In the genomic region with DNA sequence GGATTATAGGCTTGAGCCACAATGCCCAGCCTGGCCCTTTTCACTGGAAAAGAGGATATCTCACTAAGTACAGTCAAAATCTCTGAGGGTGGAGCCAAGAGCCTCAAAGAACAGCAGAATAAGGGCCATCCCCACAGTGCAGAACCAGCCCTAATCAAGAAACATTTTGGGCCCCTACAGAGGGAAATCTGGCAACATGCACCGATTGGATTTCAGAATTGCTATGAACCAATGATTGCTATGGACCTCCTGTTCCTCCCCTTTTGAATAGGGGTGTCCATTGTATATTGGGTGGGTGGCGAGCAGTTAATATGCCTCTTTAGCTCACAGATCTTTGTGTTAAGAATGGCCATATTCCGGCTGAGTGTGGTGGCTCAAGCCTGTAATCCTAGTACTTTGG, we compare ENCODE assay signal across 30 cellular contexts. TPM values are rescaled to one million over a fixed set of nuclear protein-coding genes. Genes with fewer than 3 reads are reported as not detected.
"Had no signal": no experiment of that assay in that cellular context is flagged by ENCODE, and none has a peak within 500 bp of the region (broad histone marks: within the 10 kb centered on the region; RNA-seq: fewer than 3 reads in every experiment).

No MANE protein-coding gene starts in this region.

- H3K4me1 ChIP-seq: ascending aorta, breast epithelium, colonic mucosa had no signal

- H3K36me3 ChIP-seq: ascending aorta, breast epithelium, cardiac muscle cell, colonic mucosa had no signal

- H3K9me3 Mint-ChIP-seq: activated CD4-positive, alpha-beta memory T cell treated with anti-CD3 and anti-CD28 coated beads for 36 hours; activated CD4-positive, alpha-beta T cell treated with anti-CD3 and anti-CD28 coated beads, Interleukin-2, amount 10 ng/mL, durations not matched to agents 24 days and 14 days; activated naive CD4-positive, alpha-beta T cell treated with anti-CD3 and anti-CD28 coated beads, Interleukin-2, amount 10 ng/mL, durations not matched to agents 7 days and 5 days; activated naive CD4-positive, alpha-beta T cell treated with anti-CD3 and anti-CD28 coated beads, Interleukin-2, amount 50 U/mL, for 72 hours; activated naive CD8-positive, alpha-beta T cell treated with anti-CD3 and anti-CD28 coated beads, Interleukin-2, amount 10 ng/mL, durations not matched to agents 7 days and 5 days; activated T-helper 1 cell treated with anti-CD3 and anti-CD28 coated beads, Interleukin-12 subunit alpha, Interleukin-12 subunit beta, Interleukin-2, Interleukin-4 antibody, amounts not matched to agents 30 ng/mL and 10 ng/mL and 1 ng/mL, durations not matched to agents 14 hours and 24 hours and 36 hours; activated T-helper 2 cell treated with anti-CD3 and anti-CD28 coated beads, Interferon-gamma antibody, Interleukin-2, Interleukin-4, amounts not matched to agents 10 μg/mL and 5 μg/mL and 100 μg/mL, durations not matched to agents 14 hours and 24 hours and 36 hours; T-cell; T-helper 1 cell treated with Interleukin-12 subunit alpha and Interleukin-12 subunit beta and Interleukin-4 antibody, amounts not matched to agents 30 μg/mL and 1 μg/mL, for 36 hours; T-helper 2 cell treated with Interferon-gamma antibody and Interleukin-4, amounts not matched to agents 5 μg/mL and 100 μg/mL, for 36 hours had no signal

- H3K27me3 ChIP-seq: ascending aorta, breast epithelium, cardiac muscle cell, colonic mucosa had no signal

- H3K36me3 Mint-ChIP-seq: activated CD4-positive, alpha-beta memory T cell treated with anti-CD3 and anti-CD28 coated beads for 36 hours; activated CD8-positive, alpha-beta memory T cell treated with anti-CD3 and anti-CD28 coated beads, Interleukin-2, amount 10 ng/mL, durations not matched to agents 7 days and 5 days; activated naive CD4-positive, alpha-beta T cell treated with anti-CD3 and anti-CD28 coated beads, Interleukin-2, amount 10 ng/mL, durations not matched to agents 7 days and 5 days; activated naive CD4-positive, alpha-beta T cell treated with anti-CD3 and anti-CD28 coated beads, Interleukin-2, amount 50 U/mL, for 72 hours; activated naive CD8-positive, alpha-beta T cell treated with anti-CD3 and anti-CD28 coated beads, Interleukin-2, amount 10 ng/mL, durations not matched to agents 7 days and 5 days; brain; T-cell had no signal

- DNase-seq: activated CD4-positive, alpha-beta memory T cell treated with anti-CD3 and anti-CD28 coated beads for 36 hours; activated CD4-positive, alpha-beta T cell treated with anti-CD3 and anti-CD28 coated beads for 36 hours; activated CD4-positive, alpha-beta T cell treated with anti-CD3 and anti-CD28 coated beads, Interleukin-2, amount 10 ng/mL, durations not matched to agents 24 days and 14 days; activated CD4-positive, CD25-positive, alpha-beta regulatory T cell; activated CD4-positive, CD25-positive, alpha-beta regulatory T cell treated with anti-CD3 and anti-CD28 coated beads, Interleukin-2, amount 50 U/mL, for 72 hours; activated CD8-positive, alpha-beta memory T cell treated with anti-CD3 and anti-CD28 coated beads, Interleukin-2, amount 10 ng/mL, durations not matched to agents 7 days and 5 days; activated CD8-positive, alpha-beta memory T cell treated with anti-CD3 and anti-CD28 coated beads, Interleukin-2, amount 50 U/mL, for 4 hours; activated CD8-positive, alpha-beta T cell treated with anti-CD3 and anti-CD28 coated beads, Interleukin-2, amount 10 ng/mL, durations not matched to agents 7 days and 5 days; activated effector memory CD4-positive, alpha-beta T cell treated with anti-CD3 and anti-CD28 coated beads, Interleukin-2, amount 50 U/mL, for 16 hours; activated naive CD4-positive, alpha-beta T cell treated with anti-CD3 and anti-CD28 coated beads, Interleukin-2, amount 10 ng/mL, durations not matched to agents 7 days and 5 days; activated naive CD8-positive, alpha-beta T cell treated with anti-CD3 and anti-CD28 coated beads, Interleukin-2, amount 10 ng/mL, durations not matched to agents 7 days and 5 days; activated T-cell treated with anti-CD3 and anti-CD28 coated beads, Interleukin-2, amount 50 U/mL, for 1 hour; activated T-cell treated with anti-CD3 and anti-CD28 coated beads, Interleukin-2, amount 50 U/mL, for 48 hours; central memory CD4-positive, alpha-beta T cell; cerebellar nuclear complex; colonic mucosa; effector CD8-positive, alpha-beta T cell; foreskin fibroblast; T-cell; T1000 had no signal

- H3K27me3 Mint-ChIP-seq: activated CD4-positive, alpha-beta T cell treated with anti-CD3 and anti-CD28 coated beads for 36 hours; activated naive CD8-positive, alpha-beta T cell treated with anti-CD3 and anti-CD28 coated beads, Interleukin-2, amount 10 ng/mL, durations not matched to agents 7 days and 5 days had no signal

- H3K4me3 ChIP-seq: ascending aorta, breast epithelium, cardiac muscle cell, colonic mucosa had no signal

- H3K27ac Mint-ChIP-seq: activated CD4-positive, alpha-beta memory T cell treated with anti-CD3 and anti-CD28 coated beads for 36 hours; activated CD4-positive, alpha-beta T cell treated with anti-CD3 and anti-CD28 coated beads for 36 hours; activated CD4-positive, alpha-beta T cell treated with anti-CD3 and anti-CD28 coated beads, Interleukin-2, amount 10 ng/mL, durations not matched to agents 24 days and 14 days; activated CD8-positive, alpha-beta memory T cell treated with anti-CD3 and anti-CD28 coated beads, Interleukin-2, amount 10 ng/mL, durations not matched to agents 7 days and 5 days; activated CD8-positive, alpha-beta T cell treated with anti-CD3 and anti-CD28 coated beads, Interleukin-2, amount 10 ng/mL, durations not matched to agents 7 days and 5 days; activated naive CD4-positive, alpha-beta T cell treated with anti-CD3 and anti-CD28 coated beads, Interleukin-2, amount 10 ng/mL, durations not matched to agents 7 days and 5 days; activated naive CD4-positive, alpha-beta T cell treated with anti-CD3 and anti-CD28 coated beads, Interleukin-2, amount 50 U/mL, for 72 hours; activated naive CD8-positive, alpha-beta T cell treated with anti-CD3 and anti-CD28 coated beads, Interleukin-2, amount 10 ng/mL, durations not matched to agents 7 days and 5 days; activated T-helper 1 cell treated with anti-CD3 and anti-CD28 coated beads, Interleukin-12 subunit alpha, Interleukin-12 subunit beta, Interleukin-2, Interleukin-4 antibody, amounts not matched to agents 30 ng/mL and 10 ng/mL and 1 ng/mL, durations not matched to agents 14 hours and 24 hours and 36 hours; activated T-helper 2 cell treated with anti-CD3 and anti-CD28 coated beads, Interferon-gamma antibody, Interleukin-2, Interleukin-4, amounts not matched to agents 10 μg/mL and 5 μg/mL and 100 μg/mL, durations not matched to agents 14 hours and 24 hours and 36 hours; brain; T-cell; T-helper 1 cell treated with Interleukin-12 subunit alpha and Interleukin-12 subunit beta and Interleukin-4 antibody, amounts not matched to agents 30 μg/mL and 1 μg/mL, for 36 hours; T-helper 2 cell treated with Interferon-gamma antibody and Interleukin-4, amounts not matched to agents 5 μg/mL and 100 μg/mL, for 36 hours had no signal

- H3K27ac ChIP-seq: ascending aorta, breast epithelium, cardiac muscle cell, colonic mucosa had no signal

- H3K9me3 ChIP-seq: ascending aorta, colonic mucosa had no signal

- ATAC-seq: activated CD4-positive, alpha-beta T cell treated with anti-CD3 and anti-CD28 coated beads for 36 hours; activated CD8-positive, alpha-beta memory T cell treated with anti-CD3 and anti-CD28 coated beads, Interleukin-2, amount 10 ng/mL, durations not matched to agents 7 days and 5 days; activated CD8-positive, alpha-beta T cell treated with anti-CD3 and anti-CD28 coated beads, Interleukin-2, amount 10 ng/mL, durations not matched to agents 7 days and 5 days; activated naive CD4-positive, alpha-beta T cell treated with anti-CD3 and anti-CD28 coated beads, Interleukin-2, amount 50 U/mL, for 72 hours; esophagus mucosa; T-cell had no signal

- H3K4me3 Mint-ChIP-seq: activated CD4-positive, alpha-beta memory T cell treated with anti-CD3 and anti-CD28 coated beads for 36 hours; activated CD4-positive, alpha-beta T cell treated with anti-CD3 and anti-CD28 coated beads for 36 hours; activated CD4-positive, alpha-beta T cell treated with anti-CD3 and anti-CD28 coated beads, Interleukin-2, amount 10 ng/mL, durations not matched to agents 24 days and 14 days; activated CD8-positive, alpha-beta memory T cell treated with anti-CD3 and anti-CD28 coated beads, Interleukin-2, amount 10 ng/mL, durations not matched to agents 7 days and 5 days; activated CD8-positive, alpha-beta T cell treated with anti-CD3 and anti-CD28 coated beads, Interleukin-2, amount 10 ng/mL, durations not matched to agents 7 days and 5 days; activated naive CD4-positive, alpha-beta T cell treated with anti-CD3 and anti-CD28 coated beads, Interleukin-2, amount 10 ng/mL, durations not matched to agents 7 days and 5 days; activated naive CD8-positive, alpha-beta T cell treated with anti-CD3 and anti-CD28 coated beads, Interleukin-2, amount 10 ng/mL, durations not matched to agents 7 days and 5 days; activated T-helper 1 cell treated with anti-CD3 and anti-CD28 coated beads, Interleukin-12 subunit alpha, Interleukin-12 subunit beta, Interleukin-2, Interleukin-4 antibody, amounts not matched to agents 30 ng/mL and 10 ng/mL and 1 ng/mL, durations not matched to agents 14 hours and 24 hours and 36 hours; brain; T-cell; T-helper 1 cell treated with Interleukin-12 subunit alpha and Interleukin-12 subunit beta and Interleukin-4 antibody, amounts not matched to agents 30 μg/mL and 1 μg/mL, for 36 hours; T-helper 2 cell treated with Interferon-gamma antibody and Interleukin-4, amounts not matched to agents 5 μg/mL and 100 μg/mL, for 36 hours had no signal

- H3K4me1 Mint-ChIP-seq: activated CD4-positive, alpha-beta T cell treated with anti-CD3 and anti-CD28 coated beads for 36 hours; activated CD4-positive, alpha-beta T cell treated with anti-CD3 and anti-CD28 coated beads, Interleukin-2, amount 10 ng/mL, durations not matched to agents 24 days and 14 days; activated CD8-positive, alpha-beta memory T cell treated with anti-CD3 and anti-CD28 coated beads, Interleukin-2, amount 10 ng/mL, durations not matched to agents 7 days and 5 days; activated naive CD4-positive, alpha-beta T cell treated with anti-CD3 and anti-CD28 coated beads, Interleukin-2, amount 10 ng/mL, durations not matched to agents 7 days and 5 days; activated naive CD8-positive, alpha-beta T cell treated with anti-CD3 and anti-CD28 coated beads, Interleukin-2, amount 10 ng/mL, durations not matched to agents 7 days and 5 days; brain; T-cell had no signal

RNA-seq across cellular contexts. Expression of a gene that starts 42.7 kb away (rescaled TPM):
- total RNA-seq: ascending aorta had no signal
